9 cellular contexts compared by ENCODE assay signal in genomic region chr2:69309336-69310048, GRCh38.
DNase-seq lines count a peak whose midpoint lies in the region; ATAC-seq and TF ChIP-seq lines count a peak whose summit lies in the region.
"Had no signal": no experiment of that assay in that cellular context is flagged by ENCODE, and none has a peak within 500 bp of the region (broad histone marks: within the 10 kb centered on the region; RNA-seq: fewer than 3 reads in every experiment).

No MANE protein-coding gene starts in this region.

- ATAC-seq in body of pancreas: peak; percentile 61
- no peak for ATAC-seq in GM21526 (IDR thresholded peaks at IDR 0.05; ENCODE audit: low FRiP score, unreplicated experiment)
- ATAC-seq: naive thymus-derived CD4-positive, alpha-beta T cell had no signal

- TF ChIP-seq EP300 in transverse colon (IDR thresholded peaks at IDR 0.05; ENCODE audit: low read depth): no peak

- H3K9me3 ChIP-seq in body of pancreas (no peaks in the 10 kb centered on the region), transverse colon (no peaks in the 10 kb centered on the region)

- H3K4me1 ChIP-seq in body of pancreas: peaks cover 37% of the 10 kb centered on the region
- H3K4me1 ChIP-seq in transverse colon: peaks cover 36 to 58% (median 54%) of the 10 kb centered on the region in 4 donors

- H3K4me3 ChIP-seq in body of pancreas: no peak overlapping the region
- peak overlapping the region in 1 of 4 donors; percentile 3 for H3K4me3 ChIP-seq in transverse colon

- in situ Hi-C loops in transverse colon (cut with MboI; ENCODE audit: low pct_ligation_motif_present in 1 of 4, low pct_unique_long_range_greater_than_20kb in 1 of 4, low sequenced_read_pairs in 3 of 4): loop anchor here in 3 of 4 donors (10.0 kb wide), 2 partner anchors 295 to 305 kb away; partner anchors contain the start of gene ANTXR1 (in 2 of the 3)

- H3K27me3 ChIP-seq in body of pancreas: no peaks in the 10 kb centered on the region
- H3K27me3 ChIP-seq in transverse colon: no peaks in the 10 kb centered on the region

- WGBS in body of pancreas, 2 donors: 36 to 44% methylated on average over 8 of the region's 8 CpGs
- WGBS in transverse colon (ENCODE audit: low coverage in 1 of 2), 2 donors: 25 to 27% methylated on average over 7 to 8 of the region's 8 CpGs

- TF ChIP-seq POLR2A in body of pancreas (IDR thresholded peaks at IDR 0.05) (no peak), transverse colon (IDR thresholded peaks at IDR 0.05) (peak; percentile 43)

- no peaks in the 10 kb centered on the region for H3K36me3 ChIP-seq in body of pancreas (replicated peaks in 1 of 2; ENCODE audit: insufficient read depth in 1 of 2, low read depth in 2 of 2)
- H3K36me3 ChIP-seq in transverse colon: no peaks in the 10 kb centered on the region

- TF ChIP-seq CTCF in body of pancreas (IDR thresholded peaks at IDR 0.05) (no peak), transverse colon (IDR thresholded peaks at IDR 0.05) (no peak)

- DNase-seq in NCI-H1417 (lab: John Stamatoyannopoulos, UW) (peak; percentile 26 to 92 (median 74)), body of pancreas (peak; percentile 55 to 74 (median 60)), left kidney (ENCODE audit: low read depth, low spot score) (peak; percentile 60), transverse colon (peak; percentile 80), SHP77 treated with DMSO at 0.1 percent for 48 hours (lab: John Stamatoyannopoulos, UW) (no peak), hippocampal formation (lab: John Stamatoyannopoulos, UW) (no peak)
- DNase-seq: activated B cell treated with CpG ODN at 0.5 μM for 24 hours had no signal

- H3K27ac ChIP-seq in body of pancreas (peak overlapping the region in 2 of 4 donors; percentile 51 to 58), transverse colon (peak overlapping the region; percentile 89 to 93 (median 90))

- intact Hi-C loops in body of pancreas (cut with DNase I) (no loop called here), transverse colon (cut with DNase I; ENCODE audit: low total_unique reads) (no loop called here)

Comparison
In these comparisons a context has a peak if more than half of its experiments do, and no peak if none do; other contexts are left out.
1. DNase-seq: peak in NCI-H1417 (3 of 3), body of pancreas (4 of 4), left kidney (single experiment) and transverse colon (single experiment); none in SHP77 treated with DMSO at 0.1 percent for 48 hours (single experiment) and hippocampal formation (0 of 2).